In genomic region chr17:45372325-45372869, GRCh38 we compare ENCODE assay signal across 9 cellular contexts. TPM values are rescaled to one million over a fixed set of nuclear protein-coding genes. Genes with fewer than 3 reads are reported as not detected.
DNase-seq lines count a peak whose midpoint lies in the region; ATAC-seq and TF ChIP-seq lines count a peak whose summit lies in the region.
"Had no signal": no experiment of that assay in that cellular context is flagged by ENCODE, and none has a peak within 500 bp of the region (broad histone marks: within the 10 kb centered on the region; RNA-seq: fewer than 3 reads in every experiment).

No MANE protein-coding gene starts in this region.

- peak overlapping the region; percentile 58 for H3K4me3 Mint-ChIP-seq in activated T-cell treated with anti-CD3 and anti-CD28 coated beads, Interleukin-2, amount 50 U/mL, for 24 hours

- no peak overlapping the region for H3K27ac Mint-ChIP-seq in activated T-cell treated with anti-CD3 and anti-CD28 coated beads, Interleukin-2, amount 50 U/mL, for 24 hours

- H3K27ac ChIP-seq in heart right ventricle = peak overlapping the region in 9 of 10 donors; percentile 61 to 91 (median 81)
- H3K27ac ChIP-seq in sigmoid colon = peak overlapping the region; percentile 80 to 88 (median 85)

- H3K4me1 Mint-ChIP-seq in activated T-cell treated with anti-CD3 and anti-CD28 coated beads, Interleukin-2, amount 50 U/mL, for 24 hours (ENCODE audit: low read depth) = peaks cover 18% of the 10 kb centered on the region

- H3K27me3 Mint-ChIP-seq in activated T-cell treated with anti-CD3 and anti-CD28 coated beads, Interleukin-2, amount 50 U/mL, for 24 hours = peaks cover 8% of the 10 kb centered on the region

- H3K36me3 ChIP-seq in heart right ventricle = no peaks in the 10 kb centered on the region
- H3K36me3 ChIP-seq in sigmoid colon = no peaks in the 10 kb centered on the region

- WGBS in heart right ventricle, 2 donors = 90 to 94% methylated on average over 8 of the region's 8 CpGs
- WGBS in sigmoid colon, 2 donors = 92 to 93% methylated on average over 8 of the region's 8 CpGs

- H3K9me3 Mint-ChIP-seq in activated T-cell treated with anti-CD3 and anti-CD28 coated beads, Interleukin-2, amount 50 U/mL, for 24 hours = no peaks in the 10 kb centered on the region

- no peak for TF ChIP-seq POLR2A in sigmoid colon (IDR thresholded peaks at IDR 0.05)

- no peak overlapping the region for H3K4me3 ChIP-seq in heart right ventricle
- H3K4me3 ChIP-seq in sigmoid colon = peak overlapping the region in 1 of 4 donors; percentile 45

- no peak for TF ChIP-seq EP300 in sigmoid colon (IDR thresholded peaks at IDR 0.05)

- TF ChIP-seq CTCF in heart right ventricle (IDR thresholded peaks at IDR 0.05) (no peak), sigmoid colon (IDR thresholded peaks at IDR 0.05) (no peak)

- intact Hi-C loops in heart right ventricle (cut with DNase I) (loop anchor here in 7 of 10 donors (1.0 to 10.0 kb wide), 4 partner anchors 55 to 58 kb away; partner anchors contain the start of gene MAP3K14 (in 6 of the 7)), sigmoid colon (cut with DNase I) (no loop called here)

- DNase-seq in HCEC 1CT (peak; percentile 27), heart right ventricle (no peak), sigmoid colon (peak; percentile 42), DMS79 treated with DMSO at 0.1 percent for 48 hours (lab: John Stamatoyannopoulos, UW) (no peak), NCI-H2107 treated with DMSO at 0.1 percent for 48 hours (lab: John Stamatoyannopoulos, UW; ENCODE audit: unreplicated experiment) (no peak)
- peak; percentile 28 for DNase-seq in activated T-cell treated with anti-CD3 and anti-CD28 coated beads, Interleukin-2, amount 50 U/mL, for 24 hours
- DNase-seq: NCI-H748 treated with DMSO at 0.1 percent for 48 hours had no signal

- H3K9me3 ChIP-seq in heart right ventricle = no peaks in the 10 kb centered on the region
- no peaks in the 10 kb centered on the region for H3K9me3 ChIP-seq in sigmoid colon

- H3K36me3 Mint-ChIP-seq in activated T-cell treated with anti-CD3 and anti-CD28 coated beads, Interleukin-2, amount 50 U/mL, for 24 hours (ENCODE audit: low read depth) = no peaks in the 10 kb centered on the region

- H3K4me1 ChIP-seq in heart right ventricle = peaks cover 6 to 44% (median 29%) of the 10 kb centered on the region in 9 donors
- H3K4me1 ChIP-seq in sigmoid colon = peaks cover 0 to 33% (median 26%) of the 10 kb centered on the region in 4 donors

- ATAC-seq in heart right ventricle (peak in 1 of 8 donors; percentile 4), GM21423 (IDR thresholded peaks at IDR 0.05; ENCODE audit: unreplicated experiment) (no peak), GM21717 (IDR thresholded peaks at IDR 0.05; ENCODE audit: unreplicated experiment) (no peak)

- H3K27me3 ChIP-seq in heart right ventricle (peaks cover 0 to 11% (median 0%) of the 10 kb centered on the region in 7 donors), sigmoid colon (no peaks in the 10 kb centered on the region)

RNA-seq across cellular contexts. Expression of gene MAP3K14, which starts 55.6 kb away (rescaled TPM):
- total RNA-seq in heart right ventricle (10 to 100 TPM in 9 of 10 donors, 1 to 10 TPM in 1; 6.7 to 24.1 (median 12.6) TPM), sigmoid colon (10 to 100 TPM in 3 of 4 donors, 1 to 10 TPM in 1; 9.2 to 28.5 (median 14.1) TPM)
- polyA plus RNA-seq in heart right ventricle (10 to 100 TPM in 1 of 2 donors, 1 to 10 TPM in 1; 7.9 to 15.9 TPM), sigmoid colon (10 to 100 TPM in 1 of 3 donors, 1 to 10 TPM in 2; 7.2 to 20.8 (median 9.0) TPM)

Comparison
In these comparisons a context has a peak if more than half of its experiments do, and no peak if none do; other contexts are left out.
1. DNase-seq: peak in HCEC 1CT (single experiment), activated T-cell treated with anti-CD3 and anti-CD28 coated beads, Interleukin-2, amount 50 U/mL, for 24 hours (single experiment) and sigmoid colon (single experiment); none in heart right ventricle (0 of 2), DMS79 treated with DMSO at 0.1 percent for 48 hours (single experiment) and NCI-H2107 treated with DMSO at 0.1 percent for 48 hours (single experiment).